In genomic region chr1:153985984-153986761, GRCh38 we compare ENCODE assay signal across 8 cellular contexts. TPM values are rescaled to one million over a fixed set of nuclear protein-coding genes. Genes with fewer than 3 reads are reported as not detected.
A peak's percentile ranks its signal among the peaks of the same experiment; 100 is the strongest.
DNase-seq lines count a peak whose midpoint lies in the region; ATAC-seq and TF ChIP-seq lines count a peak whose summit lies in the region.

RAB13 (minus strand) TSS chr1:153986339; CDS start chr1:153986236, 103 bp downstream.

- H3K27ac ChIP-seq in right atrium auricular region: peak within 1 kb of the TSS; percentile 85 to 89

- H3K36me3 ChIP-seq in BE2C (peaks cover 5% of the 10 kb centered on the region), H7 (replicated peaks; ENCODE audit: control insufficient read depth, insufficient read depth, low read length) (peaks cover 4% of the 10 kb centered on the region), right atrium auricular region (peaks cover under 1% of the 10 kb centered on the region)

- intact Hi-C loops in posterior cingulate gyrus (cut with DNase I): loop anchor here (1.0 to 5.0 kb wide), 3 partner anchors 189 to 309 kb away; partner anchors contain the start of gene INTS3

- DNase-seq in BE2C (peak; percentile 86), H7 (peak; percentile 93), NCI-H748 treated with DMSO at 0.1 percent for 48 hours (lab: John Stamatoyannopoulos, UW) (peak; percentile 65), astrocyte of the spinal cord (ENCODE audit: low read depth, low spot score) (peak; percentile 85), right atrium auricular region (ENCODE audit: low spot score) (peak; percentile 90), posterior cingulate gyrus (peak in 9 of 10 donors; percentile 38 to 92 (median 59))

- TF ChIP-seq CTCF in BE2C (IDR thresholded peaks at IDR 0.05; ENCODE audit: low read depth, low read length) (no peak), astrocyte of the spinal cord (IDR thresholded peaks at IDR 0.05; ENCODE audit: low read depth, low read length) (no peak), right atrium auricular region (IDR thresholded peaks at IDR 0.05) (no peak)

- H3K4me3 ChIP-seq in BE2C (ENCODE audit: low read depth, low read length): peak within 1 kb of the TSS; percentile 70
- H3K4me3 ChIP-seq in H7 (ENCODE audit: insufficient read depth, low read depth, low read length): peak within 1 kb of the TSS; percentile 87
- peak within 1 kb of the TSS; percentile 96 for H3K4me3 ChIP-seq in astrocyte of the spinal cord (ENCODE audit: low read depth, low read length)
- peak within 1 kb of the TSS; percentile 51 to 64 for H3K4me3 ChIP-seq in right atrium auricular region

- no peaks in the 10 kb centered on the region for H3K27me3 ChIP-seq in BE2C
- H3K27me3 ChIP-seq in H7 (ENCODE audit: control insufficient read depth, insufficient read depth, low read length): no peaks in the 10 kb centered on the region
- H3K27me3 ChIP-seq in right atrium auricular region: no peaks in the 10 kb centered on the region

- in situ Hi-C loops in astrocyte of the spinal cord (cut with HindIII; ENCODE audit: low sequenced_read_pairs): no loop called here

- ATAC-seq in HG03460 (IDR thresholded peaks at IDR 0.05; ENCODE audit: unreplicated experiment) (no peak), HG03571 (IDR thresholded peaks at IDR 0.05; ENCODE audit: unreplicated experiment) (no peak)

- H3K9me3 ChIP-seq in BE2C (no peaks in the 10 kb centered on the region), right atrium auricular region (no peaks in the 10 kb centered on the region)

- H3K4me1 ChIP-seq in BE2C: peaks cover 7% of the 10 kb centered on the region
- peaks cover 0 to 26% of the 10 kb centered on the region in 2 donors for H3K4me1 ChIP-seq in right atrium auricular region

RNA-seq across cellular contexts. Expression of gene RAB13, which starts in this region (rescaled TPM):
- 10.8 TPM for polyA plus RNA-seq in BE2C (2012; ENCODE audit: insufficient read depth, insufficient read length, low read depth)
- 50.7 and 57.3 TPM in 2 replicates for total RNA-seq in H7 (2014; rRNA removed; shearing (Covaris generic))
- 10 to 100 TPM; 25.7 to 34.8 TPM for total RNA-seq in right atrium auricular region
